ENCODE assay signal across 1 cellular context in the genomic region with DNA sequence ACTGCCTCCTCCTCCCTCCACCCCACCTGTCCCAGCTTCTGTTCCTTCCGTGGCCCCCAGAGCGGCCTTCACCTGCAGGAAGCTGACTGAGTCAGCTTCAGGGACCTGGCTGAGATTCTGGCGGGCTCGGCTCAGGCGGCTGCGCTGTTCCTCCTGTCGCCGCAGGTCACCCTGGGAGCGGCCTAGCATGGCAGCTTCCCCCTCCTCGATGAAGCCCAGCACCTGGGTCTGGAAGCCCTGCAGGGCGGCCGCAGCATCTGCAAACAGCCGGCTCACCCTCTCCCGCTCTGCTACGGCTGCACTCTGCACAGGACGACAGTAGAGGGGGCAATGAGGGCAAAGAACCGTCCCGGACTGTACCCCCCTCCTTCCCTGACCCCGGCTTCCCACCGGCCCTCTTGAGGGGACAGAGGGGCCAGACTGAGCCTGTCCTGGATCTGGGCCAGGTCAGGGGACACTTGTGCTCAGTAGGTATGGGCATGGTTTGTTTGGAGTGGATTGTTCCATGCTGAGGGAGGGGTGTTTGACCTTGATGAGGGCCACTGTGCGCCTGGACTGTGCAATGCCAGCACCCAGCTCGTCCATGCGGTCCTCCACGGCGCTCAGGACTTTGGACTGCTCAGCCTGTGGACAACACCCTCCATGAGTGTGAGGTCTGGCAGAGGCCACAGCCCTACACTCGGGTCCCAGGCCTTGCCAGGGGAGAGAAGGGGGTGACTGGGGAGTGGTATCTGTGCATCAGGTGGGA.
TF ChIP-seq lines count a peak whose summit lies in the region.

No MANE protein-coding gene starts in this region.

TF ChIP-seq in GM12878, 131 proteins besides CTCF, POLR2A, EP300 and RAD21:
- TF ChIP-seq ZBTB33 (IDR thresholded peaks at IDR 0.05) (no peak), TCF12 (IDR thresholded peaks at IDR 0.05; ENCODE audit: low read depth, low read length) (0 out of 2 replicates have a peak, but pooled peaks have one; percentile 17), ZNF687 (IDR thresholded peaks at IDR 0.05) (0 out of 2 replicates have a peak, but pooled peaks have one; percentile 30), MTA2 (IDR thresholded peaks at IDR 0.05; ENCODE audit: low read depth) (0 out of 2 replicates have a peak, but pooled peaks have one; percentile 3), TAF1 (IDR thresholded peaks at IDR 0.05; ENCODE audit: borderline replicate concordance, low read depth, low read length) (no peak), FOXK2 (IDR thresholded peaks at IDR 0.05) (peak; percentile 49; the same call in 1 of the 2 replicates), LARP7 (IDR thresholded peaks at IDR 0.05) (peak; percentile 44; the same call in 1 of the 2 replicates), ZBTB40 (IDR thresholded peaks at IDR 0.05; ENCODE audit: borderline replicate concordance) (0 out of 2 replicates have a peak, but pooled peaks have one; percentile 24), MYC (IDR thresholded peaks at IDR 0.05; ENCODE audit: insufficient read depth, insufficient read length, insufficient replicate concordance, low read length, severe bottlenecking) (no peak), NR2F1 (conservative IDR thresholded peaks at IDR 0.05) (0 out of 2 replicates have a peak, but pooled peaks have one; percentile 23)
